ENCODE assay signal across 2 cellular contexts in genomic region chr12:112908548-112908947, GRCh38.
TF ChIP-seq lines count a peak whose summit lies in the region.

No MANE protein-coding gene starts in this region.

TF ChIP-seq in HEK293T, 16 proteins besides CTCF, POLR2A, EP300 and RAD21 (continued from another document):
- TF ChIP-seq HDGF (IDR thresholded peaks at IDR 0.05; ENCODE audit: borderline replicate concordance) = no peak

TF ChIP-seq in WTC11, 78 proteins besides CTCF, POLR2A, EP300 and RAD21 (continued from another document):
- no peak for TF ChIP-seq MAX (CRISPR knock-in tag; IDR thresholded peaks at IDR 0.05)
- TF ChIP-seq ZNF512 (CRISPR knock-in tag; IDR thresholded peaks at IDR 0.05; ENCODE audit: borderline replicate concordance) = no peak
- TF ChIP-seq SMAD3 (CRISPR knock-in tag; IDR thresholded peaks at IDR 0.05; ENCODE audit: borderline replicate concordance) = no peak
- TF ChIP-seq CDX4 (CRISPR knock-in tag; IDR thresholded peaks at IDR 0.05; ENCODE audit: borderline replicate concordance) = no peak
- TF ChIP-seq JUN (CRISPR knock-in tag; IDR thresholded peaks at IDR 0.05) = no peak
- TF ChIP-seq ZMAT4 (CRISPR knock-in tag; IDR thresholded peaks at IDR 0.05) = no peak
- no peak for TF ChIP-seq IRF2 (CRISPR knock-in tag; IDR thresholded peaks at IDR 0.05; ENCODE audit: borderline replicate concordance, low read depth)
- TF ChIP-seq NFATC4 (CRISPR knock-in tag; IDR thresholded peaks at IDR 0.05) = no peak
- no peak for TF ChIP-seq AR (CRISPR knock-in tag; IDR thresholded peaks at IDR 0.05)
- TF ChIP-seq KAT7 (CRISPR knock-in tag; IDR thresholded peaks at IDR 0.05; ENCODE audit: borderline replicate concordance) = no peak
